14 cellular contexts compared by ENCODE assay signal in genomic region chr9:15250013-15250412, GRCh38. TPM values are rescaled to one million over a fixed set of nuclear protein-coding genes. Genes with fewer than 3 reads are reported as not detected.
DNase-seq lines count a peak whose midpoint lies in the region; ATAC-seq and TF ChIP-seq lines count a peak whose summit lies in the region.
"Had no signal": no experiment of that assay in that cellular context is flagged by ENCODE, and none has a peak within 500 bp of the region (broad histone marks: within the 10 kb centered on the region; RNA-seq: fewer than 3 reads in every experiment).

No MANE protein-coding gene starts in this region.

- peak overlapping the region; percentile 48 for H3K27ac Mint-ChIP-seq in endothelial cell (ENCODE audit: unreplicated experiment)
- H3K27ac Mint-ChIP-seq in CD8-positive, alpha-beta T cell, result no peak overlapping the region
- H3K27ac Mint-ChIP-seq: B cell had no signal

- H2AFZ ChIP-seq in IMR-90 (replicated peaks; ENCODE audit: low read length, poor library complexity), result peak overlapping the region; percentile 77

- H3K4ac ChIP-seq in IMR-90 (ENCODE audit: low read depth, low read length), result peak overlapping the region; percentile 80

- H3K79me1 ChIP-seq in IMR-90 (ENCODE audit: low read depth in 1 of 2, low read length in 2 of 2), result peaks cover 9 to 39% of the 10 kb centered on the region in 2 experiments; a peak in 3 of 4 replicates

- BruUV-seq in IMR-90 (replicated peaks; lab: Mats Ljungman, UMichigan), result no TSS peak

- H3K4me3 ChIP-seq in IMR-90 (ENCODE audit: insufficient read depth, low read depth, low read length) (no peak overlapping the region), testis (no peak overlapping the region)
- H3K4me3 ChIP-seq in CD8-positive, alpha-beta T cell (ENCODE audit: low read depth, low read length), result no peak overlapping the region

- peak overlapping the region; percentile 88 for H2BK120ac ChIP-seq in IMR-90 (ENCODE audit: low read depth, low read length)

- H3K18ac ChIP-seq in IMR-90 (ENCODE audit: low read depth, low read length), result 0 out of 2 replicates have a peak overlapping the region, but pooled peaks have one; percentile 66

- H3K27ac ChIP-seq in IMR-90 (ENCODE audit: insufficient read depth, low read length), result peak overlapping the region; percentile 33; the same call in 1 of the 2 replicates
- H3K27ac ChIP-seq in CD8-positive, alpha-beta T cell (ENCODE audit: low read depth, low read length), result no peak overlapping the region
- no peak overlapping the region for H3K27ac ChIP-seq in testis

- H3K4me2 ChIP-seq in IMR-90 (ENCODE audit: low read depth, low read length), result peak overlapping the region; percentile 30; the same call in 1 of the 2 replicates

- no peaks in the 10 kb centered on the region for H3K9me3 ChIP-seq in IMR-90 (ENCODE audit: control insufficient read depth, insufficient read depth, low read length)
- no peaks in the 10 kb centered on the region for H3K9me3 ChIP-seq in CD8-positive, alpha-beta T cell (ENCODE audit: low read length)
- no peaks in the 10 kb centered on the region for H3K9me3 ChIP-seq in testis

- no peak for TF ChIP-seq RAD21 in IMR-90 (IDR thresholded peaks at IDR 0.05; ENCODE audit: low read length)

- DNase-seq in AG20443 (ENCODE audit: low spot score) (peak; percentile 37), IMR-90 (no peak), endothelial cell (ENCODE audit: low spot score) (no peak), occipital lobe (lab: John Stamatoyannopoulos, UW) (peak; percentile 32), NCI-H187 (lab: John Stamatoyannopoulos, UW) (no peak), testis (no peak)
- no peak for DNase-seq in CD8-positive, alpha-beta T cell
- DNase-seq: activated effector memory CD4-positive, alpha-beta T cell treated with Interleukin-2 at 50 U/mL for 16 hours; DMS53; glutamatergic neuron; left colon; stimulated activated CD4-positive, alpha-beta T cell treated with anti-CD3 and anti-CD28 coated beads, Interleukin-12 subunit alpha, Interleukin-12 subunit beta, amount 100 ng/mL, for 4 hours had no signal

- H3K56ac ChIP-seq in IMR-90 (ENCODE audit: extremely low read depth, insufficient read depth, low read length), result no peak overlapping the region; the same call in 1 of the 2 replicates

- H3K9me3 Mint-ChIP-seq in endothelial cell (ENCODE audit: unreplicated experiment), result no peaks in the 10 kb centered on the region
- H3K9me3 Mint-ChIP-seq in CD8-positive, alpha-beta T cell, result no peaks in the 10 kb centered on the region

- H3K9ac ChIP-seq in IMR-90 (ENCODE audit: low read depth, low read length), result no peak overlapping the region

- 0 out of 2 replicates have a peak, but pooled peaks have one; percentile 27 for ATAC-seq in IMR-90 (ENCODE audit: low read depth)
- no peak for ATAC-seq in CD8-positive, alpha-beta T cell
- ATAC-seq in GM18517 (IDR thresholded peaks at IDR 0.05; ENCODE audit: unreplicated experiment), result no peak
- ATAC-seq: left colon had no signal

- 10% methylated on average over 2 of the region's 3 CpGs; no CpG with 5 or more reads in 1 of the 2 experiments for WGBS in IMR-90 (ENCODE audit: extremely low coverage in 2 of 2, insufficient read length in 1 of 2), 2 experiments
- 56% methylated on average over 3 of the region's 3 CpGs for WGBS in testis, 2 donors

- CTCF ChIA-PET in IMR-90 (lab: Yijun Ruan, JAX), result no interaction called here
- CTCF ChIA-PET in CD8-positive, alpha-beta T cell (lab: Charles Lee), result no interaction called here

- peak overlapping the region; percentile 97 for H3K23ac ChIP-seq in IMR-90 (ENCODE audit: low read depth, low read length)

- H2BK20ac ChIP-seq in IMR-90 (ENCODE audit: low read depth, low read length), result peak overlapping the region; percentile 75; the same call in 1 of the 2 replicates

- H3K36me3 ChIP-seq in IMR-90 (ENCODE audit: control insufficient read depth, insufficient read depth, low read length) (no peaks in the 10 kb centered on the region), testis (ENCODE audit: low read depth, missing control alignments) (no peaks in the 10 kb centered on the region)
- H3K36me3 ChIP-seq in CD8-positive, alpha-beta T cell (ENCODE audit: insufficient read depth, low read length), result no peaks in the 10 kb centered on the region

- no peak for TF ChIP-seq CTCF in IMR-90 (conservative IDR thresholded peaks at IDR 0.05; ENCODE audit: low read depth, low read length)
- TF ChIP-seq CTCF in endothelial cell (IDR thresholded peaks at IDR 0.05; ENCODE audit: unreplicated experiment), result no peak
- TF ChIP-seq CTCF in CD8-positive, alpha-beta T cell (IDR thresholded peaks at IDR 0.05), result no peak
- TF ChIP-seq CTCF in testis (IDR thresholded peaks at IDR 0.05), result no peak

- H3K9me1 ChIP-seq in IMR-90 (ENCODE audit: insufficient read depth, low read length), result no peaks in the 10 kb centered on the region; the same call in 1 of the 2 replicates

- dilution Hi-C loops in IMR-90 (cut with HindIII; ENCODE audit: low sequenced_read_pairs, unreplicated experiment), result no loop called here

- H3K4me1 Mint-ChIP-seq in endothelial cell (ENCODE audit: unreplicated experiment), result peaks cover 14% of the 10 kb centered on the region
- peaks cover 60% of the 10 kb centered on the region for H3K4me1 Mint-ChIP-seq in CD8-positive, alpha-beta T cell (ENCODE audit: low read depth)
- H3K4me1 Mint-ChIP-seq: B cell had no signal

- in situ Hi-C loops in IMR-90 (cut with MboI; ENCODE audit: low sequenced_read_pairs), result no loop called here

- no peak overlapping the region for H3K4me3 Mint-ChIP-seq in endothelial cell (ENCODE audit: unreplicated experiment)
- H3K4me3 Mint-ChIP-seq in CD8-positive, alpha-beta T cell, result no peak overlapping the region
- H3K4me3 Mint-ChIP-seq: B cell had no signal

- H2BK15ac ChIP-seq in IMR-90 (ENCODE audit: low read depth, low read length), result peak overlapping the region; percentile 79; the same call in 1 of the 3 replicates

- H4K91ac ChIP-seq in IMR-90 (ENCODE audit: insufficient read depth, low read depth, low read length), result peak overlapping the region; percentile 70; the same call in 1 of the 2 replicates

- peak overlapping the region in 1 of 2 experiments; percentile 56; a peak in 3 of 4 replicates for H4K8ac ChIP-seq in IMR-90 (ENCODE audit: low read depth in 2 of 2, low read length in 2 of 2)

- peak overlapping the region; percentile 95 for H2BK5ac ChIP-seq in IMR-90 (ENCODE audit: low read depth, low read length, poor library complexity, severe bottlenecking)

- H3K27me3 Mint-ChIP-seq in endothelial cell (ENCODE audit: unreplicated experiment), result peaks cover 2% of the 10 kb centered on the region
- no peaks in the 10 kb centered on the region for H3K27me3 Mint-ChIP-seq in CD8-positive, alpha-beta T cell (ENCODE audit: low read depth)
- H3K27me3 Mint-ChIP-seq: B cell had no signal

- H2AK9ac ChIP-seq in IMR-90 (replicated peaks; ENCODE audit: low read depth, low read length, poor library complexity), result peak overlapping the region; percentile 80

- peak overlapping the region; percentile 54; the same call in 1 of the 2 replicates for H2AK5ac ChIP-seq in IMR-90 (ENCODE audit: low read depth, low read length)

- 0 out of 2 replicates have a peak overlapping the region, but pooled peaks have one; percentile 5 for H4K5ac ChIP-seq in IMR-90 (ENCODE audit: low read depth, low read length)

- intact Hi-C loops in IMR-90 (cut with micrococcal nuclease), result no loop called here
- intact Hi-C loops in CD8-positive, alpha-beta T cell (cut with DNase I, micrococcal nuclease), result loop anchor here in 1 of 2 experiments (1.0 kb wide), 1 partner anchor 20 kb away; no protein-coding TSS in a partner anchor
- intact Hi-C loops in testis (cut with DNase I; ENCODE audit: low total_unique reads), result no loop called here

- H3K14ac ChIP-seq in IMR-90 (replicated peaks; ENCODE audit: low read depth, low read length), result peak overlapping the region; percentile 94

- no peak for TF ChIP-seq POLR2A in IMR-90 (IDR thresholded peaks at IDR 0.05; ENCODE audit: low read depth, low read length)
- no peak for TF ChIP-seq POLR2A in testis (IDR thresholded peaks at IDR 0.05)

- no peaks in the 10 kb centered on the region for H4K20me1 ChIP-seq in IMR-90 (ENCODE audit: insufficient read depth, low read length)

- H3K36me3 Mint-ChIP-seq in endothelial cell (ENCODE audit: low read depth, unreplicated experiment), result no peaks in the 10 kb centered on the region
- peaks cover 27% of the 10 kb centered on the region for H3K36me3 Mint-ChIP-seq in CD8-positive, alpha-beta T cell

- H3K27me3 ChIP-seq in IMR-90 (ENCODE audit: control insufficient read depth, insufficient read depth, low read length) (no peaks in the 10 kb centered on the region), testis (no peaks in the 10 kb centered on the region)
- H3K27me3 ChIP-seq in CD8-positive, alpha-beta T cell (ENCODE audit: insufficient read depth, low read length), result no peaks in the 10 kb centered on the region

- POLR2A ChIA-PET in IMR-90 (lab: Charles Lee; ENCODE audit: unreplicated experiment), result no interaction called here
- POLR2A ChIA-PET in CD8-positive, alpha-beta T cell (lab: Charles Lee), result no interaction called here

- H3K4me1 ChIP-seq in IMR-90 (ENCODE audit: control insufficient read depth, insufficient read depth, low read length) (peaks cover 14% of the 10 kb centered on the region), testis (no peaks in the 10 kb centered on the region)
- H3K4me1 ChIP-seq in CD8-positive, alpha-beta T cell (ENCODE audit: insufficient read depth, low read length), result no peaks in the 10 kb centered on the region

TF ChIP-seq in IMR-90, 13 proteins besides CTCF, POLR2A, EP300 and RAD21 (continues in another document):
- no peak for TF ChIP-seq CEBPB (IDR thresholded peaks at IDR 0.05; ENCODE audit: low read depth, low read length)
- no peak for TF ChIP-seq MXI1 (IDR thresholded peaks at IDR 0.05; ENCODE audit: borderline replicate concordance, low read depth, low read length)
- TF ChIP-seq USF2 (IDR thresholded peaks at IDR 0.05; ENCODE audit: low read depth, low read length), result no peak
- TF ChIP-seq RCOR1 (IDR thresholded peaks at IDR 0.05; ENCODE audit: insufficient replicate concordance, low read length), result no peak
- no peak for TF ChIP-seq SMC3 (IDR thresholded peaks at IDR 0.05; ENCODE audit: low read depth, low read length)
- TF ChIP-seq CHD1 (IDR thresholded peaks at IDR 0.05; ENCODE audit: low read depth, low read length), result no peak

RNA-seq across cellular contexts. Expression of gene TTC39B, which starts 57.0 kb away (rescaled TPM):
- total RNA-seq in IMR-90 (2012; rRNA removed) (9.7 and 12.2 TPM in 2 replicates), endothelial cell (ENCODE audit: unreplicated experiment) (10.3 TPM), occipital lobe (6.9 TPM), testis (1 to 10 TPM; 5.7 to 8.5 TPM)
- polyA plus RNA-seq in IMR-90 (2012; rRNA removed) (1.8 and 2.5 TPM in 2 replicates), testis (ENCODE audit: insufficient read depth, low read depth, low replicate concordance) (8.9 TPM)
- 0.30 and 0.68 TPM in 2 replicates for polyA plus RNA-seq in IMR-90 (2012; cell fraction: cytosol; rRNA removed)
- polyA plus RNA-seq in IMR-90 (2012; cell fraction: nucleus; rRNA removed; ENCODE audit: low replicate concordance), result 1.3 and 8.3 TPM in 2 replicates
- total RNA-seq in CD8-positive, alpha-beta T cell, result 10 to 100 TPM; 23.3 to 23.8 TPM

Comparison
In these comparisons a context has a peak if more than half of its experiments do, and no peak if none do; other contexts are left out.
1. DNase-seq: peak in AG20443 (single experiment) and occipital lobe (single experiment); none in IMR-90 (single experiment), endothelial cell (single experiment), NCI-H187 (0 of 2), CD8-positive, alpha-beta T cell (0 of 7) and testis (single experiment).